In the genomic region with DNA sequence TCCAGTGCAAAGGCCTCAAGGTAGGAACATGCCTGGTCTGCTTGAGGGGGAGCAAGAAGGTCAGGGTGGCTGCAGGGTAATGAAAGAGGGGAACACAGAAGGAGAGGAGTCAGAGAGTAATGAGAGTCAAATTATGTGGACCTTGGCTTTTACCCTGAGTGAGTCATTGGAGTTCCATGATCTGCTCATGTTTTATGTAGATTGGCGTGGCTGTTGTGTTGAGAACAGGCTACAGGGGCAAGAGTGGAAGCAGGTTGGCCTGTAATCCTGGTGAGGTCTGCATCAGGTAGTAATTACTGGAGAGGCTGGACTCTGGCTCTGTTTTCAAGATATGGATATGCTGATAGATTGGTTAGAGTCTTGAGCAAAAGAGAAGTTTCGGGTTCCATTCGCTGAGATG, we compare ENCODE assay signal across 19 cellular contexts.
DNase-seq lines count a peak whose midpoint lies in the region; ATAC-seq, FAIRE-seq and TF ChIP-seq lines count a peak whose summit lies in the region.
"Had no signal": no experiment of that assay in that cellular context is flagged by ENCODE, and none has a peak within 500 bp of the region (broad histone marks: within the 10 kb centered on the region; RNA-seq: fewer than 3 reads in every experiment).

No MANE protein-coding gene starts in this region.

- no peak overlapping the region for H3K4me2 ChIP-seq in H9 (ENCODE audit: insufficient read depth, insufficient read length, low read length)
- H3K4me2 ChIP-seq in HepG2 (ENCODE audit: low read depth, low read length) = no peak overlapping the region
- no peak overlapping the region for H3K4me2 ChIP-seq in mesendoderm (ENCODE audit: low read length)
- H3K4me2 ChIP-seq: BLaER1 treated with 17β-estradiol and CSF1 and Interleukin-3, amounts not matched to agents 10 nM and 100 nM; GM23338 had no signal

- FAIRE-seq in HepG2 (lab: Jason Lieb, UNC) = no peak
- FAIRE-seq: H54 had no signal

- POLR2A ChIA-PET in Caco-2 (lab: Charles Lee) = no interaction called here
- POLR2A ChIA-PET in HepG2 (lab: Yijun Ruan, JAX) = no interaction called here

- TF ChIP-seq CTCF in Caco-2 (IDR thresholded peaks at IDR 0.05; ENCODE audit: insufficient read depth in 1 of 2, low read depth in 1 of 2, low read length in 1 of 2, severe bottlenecking in 1 of 2, unreplicated experiment in 1 of 2) (no peak), H9 (conservative IDR thresholded peaks at IDR 0.05) (no peak), HepG2 (CRISPR knock-in tag; IDR thresholded peaks at IDR 0.05) (no peak), progenitor cell of endocrine pancreas (IDR thresholded peaks at IDR 0.05; ENCODE audit: unreplicated experiment) (no peak)

- CTCF ChIA-PET in Caco-2 (lab: Charles Lee) (no interaction called here), HepG2 (lab: Yijun Ruan, JAX; ENCODE audit: low intra/inter-chr PET ratio, low total read pairs) (no interaction called here)

- H3K9me3 Mint-ChIP-seq in Caco-2 (ENCODE audit: unreplicated experiment) (no peaks in the 10 kb centered on the region), H9 (no peaks in the 10 kb centered on the region), progenitor cell of endocrine pancreas (ENCODE audit: low read depth) (no peaks in the 10 kb centered on the region)
- H3K9me3 Mint-ChIP-seq: CD8-positive, alpha-beta T cell; GM23338; HFFc6 had no signal

- H3K9me3 ChIP-seq in Caco-2 = no peaks in the 10 kb centered on the region
- H3K9me3 ChIP-seq in H9 (ENCODE audit: control insufficient read depth, low read depth, low read length) = no peaks in the 10 kb centered on the region
- H3K9me3 ChIP-seq in HepG2 (ENCODE audit: low read length) = no peaks in the 10 kb centered on the region

- H3K27ac ChIP-seq in H9 (ENCODE audit: insufficient read length, low read depth, low read length) = no peak overlapping the region
- H3K27ac ChIP-seq in HepG2 (ENCODE audit: extremely low read length, insufficient read depth, low read length) = no peak overlapping the region
- H3K27ac ChIP-seq in mesendoderm (ENCODE audit: low read depth, low read length) = no peak overlapping the region
- H3K27ac ChIP-seq: BLaER1 treated with 17β-estradiol and CSF1 and Interleukin-3, amounts not matched to agents 10 nM and 100 nM; HL-60 had no signal

- H3K27me3 ChIP-seq in Caco-2 (replicated peaks; ENCODE audit: control insufficient read depth, insufficient read depth, low read length) (no peaks in the 10 kb centered on the region), H9 (ENCODE audit: insufficient read depth, low read length) (no peaks in the 10 kb centered on the region), HepG2 (ENCODE audit: control insufficient read depth in 1 of 2, insufficient read depth in 2 of 2, low read length in 2 of 2) (no peaks in the 10 kb centered on the region), mesendoderm (ENCODE audit: insufficient read depth, low read length, poor library complexity) (no peaks in the 10 kb centered on the region)
- H3K27me3 ChIP-seq: BLaER1 treated with 17β-estradiol and CSF1 and Interleukin-3, amounts not matched to agents 10 nM and 100 nM had no signal

- H3K4ac ChIP-seq in H9 (ENCODE audit: low read depth, low read length) (no peak overlapping the region), mesendoderm (ENCODE audit: low read depth, low read length) (no peak overlapping the region)

- H4K5ac ChIP-seq in H9 (ENCODE audit: insufficient read length, low read depth, low read length) (no peak overlapping the region), mesendoderm (ENCODE audit: low read length) (no peak overlapping the region)

- H4K20me1 ChIP-seq in H9 (ENCODE audit: control insufficient read depth, insufficient read depth, insufficient read length) = no peaks in the 10 kb centered on the region
- no peaks in the 10 kb centered on the region for H4K20me1 ChIP-seq in HepG2 (ENCODE audit: insufficient read depth, low read length)
- H4K20me1 ChIP-seq: BLaER1 treated with 17β-estradiol and CSF1 and Interleukin-3, amounts not matched to agents 10 nM and 100 nM had no signal

- H2AK5ac ChIP-seq in H9 (ENCODE audit: insufficient read length, low read length) (no peak overlapping the region), mesendoderm (ENCODE audit: low read length) (no peak overlapping the region)

- no peaks in the 10 kb centered on the region for H3K27me3 Mint-ChIP-seq in Caco-2 (ENCODE audit: insufficient read depth, unreplicated experiment)
- H3K27me3 Mint-ChIP-seq in H9 (ENCODE audit: low read depth) = no peaks in the 10 kb centered on the region
- peaks cover 11% of the 10 kb centered on the region for H3K27me3 Mint-ChIP-seq in progenitor cell of endocrine pancreas
- H3K27me3 Mint-ChIP-seq: B cell had no signal

- no peak overlapping the region for H3K14ac ChIP-seq in H9 (ENCODE audit: insufficient read depth, low read length)

- intact Hi-C loops in Caco-2 (cut with micrococcal nuclease; ENCODE audit: unreplicated experiment) (no loop called here), HepG2 (cut with micrococcal nuclease; ENCODE audit: unreplicated experiment) (no loop called here)

- H4K91ac ChIP-seq in H9 (ENCODE audit: insufficient read length, low read depth, low read length) = no peak overlapping the region

- no peak overlapping the region for H3K18ac ChIP-seq in H9 (ENCODE audit: insufficient read length, low read depth, low read length)
- H3K18ac ChIP-seq in mesendoderm (ENCODE audit: low read length) = no peak overlapping the region

- in situ Hi-C loops in HepG2 (cut with HindIII; ENCODE audit: extremely low pct_ligation_motif_present, low pct_unique_long_range_greater_than_20kb) = no loop called here

- no peak overlapping the region for H3K56ac ChIP-seq in H9 (ENCODE audit: insufficient read length, low read depth, low read length)
- no peak overlapping the region for H3K56ac ChIP-seq in mesendoderm (ENCODE audit: low read length)

- H2BK120ac ChIP-seq in H9 (ENCODE audit: low read depth, low read length, poor library complexity, severe bottlenecking) = no peak overlapping the region
- H2BK120ac ChIP-seq in mesendoderm (ENCODE audit: low read depth, low read length) = no peak overlapping the region

- H2BK20ac ChIP-seq in H9 (ENCODE audit: low read depth, low read length, poor library complexity, severe bottlenecking) = no peak overlapping the region

- H3K9ac ChIP-seq in H9 (ENCODE audit: extremely low read depth, insufficient read length, low read length) = no peak overlapping the region
- no peak overlapping the region for H3K9ac ChIP-seq in HepG2 (ENCODE audit: insufficient read depth, low read depth, low read length)
- no peak overlapping the region for H3K9ac ChIP-seq in mesendoderm (ENCODE audit: low read length)
- H3K9ac ChIP-seq: BLaER1 treated with 17β-estradiol and CSF1 and Interleukin-3, amounts not matched to agents 10 nM and 100 nM had no signal

- H2AFZ ChIP-seq in H9 (ENCODE audit: low read length) (peak overlapping the region; percentile 40), HepG2 (ENCODE audit: low read length) (no peak overlapping the region)
- H2AFZ ChIP-seq: GM23338 had no signal

- H2BK12ac ChIP-seq in H9 (ENCODE audit: insufficient read length, low read depth, low read length) = no peak overlapping the region

- no TSS peak for BruUV-seq in Caco-2 (replicated peaks; lab: Mats Ljungman, UMichigan)
- BruUV-seq in HepG2 (replicated peaks; lab: Mats Ljungman, UMichigan) = no TSS peak

- TF ChIP-seq RAD21 in HepG2 (CRISPR knock-in tag; IDR thresholded peaks at IDR 0.05) = no peak

- no peak overlapping the region for H2BK15ac ChIP-seq in H9 (ENCODE audit: low read depth, low read length)
- no peak overlapping the region for H2BK15ac ChIP-seq in mesendoderm (replicated peaks; ENCODE audit: low read depth)

- H3K4me3 Mint-ChIP-seq in Caco-2 (ENCODE audit: unreplicated experiment) = no peak overlapping the region
- no peak overlapping the region for H3K4me3 Mint-ChIP-seq in H9
- no peak overlapping the region for H3K4me3 Mint-ChIP-seq in progenitor cell of endocrine pancreas (ENCODE audit: low read depth)
- H3K4me3 Mint-ChIP-seq: B cell; CD8-positive, alpha-beta T cell; GM23338; HFFc6 had no signal

- WGBS in H9 (ENCODE audit: extremely low coverage, insufficient read length, low lambda C conversion rate) = no CpG with 5 or more reads among the region's 3 CpGs
- WGBS in HepG2 (ENCODE audit: low lambda C conversion rate) = 100% methylated on average over 3 of the region's 3 CpGs
- WGBS in mesendoderm (ENCODE audit: extremely low coverage, insufficient coverage, low lambda C conversion rate) = no CpG with 5 or more reads among the region's 3 CpGs

- H3K4me1 ChIP-seq in Caco-2 (peaks cover 14% of the 10 kb centered on the region; the same call in 1 of the 2 replicates), H9 (ENCODE audit: insufficient read depth, low read length) (peaks cover 7% of the 10 kb centered on the region; the same call in 1 of the 2 replicates), HepG2 (ENCODE audit: insufficient read depth, low read length) (peaks cover 11% of the 10 kb centered on the region), mesendoderm (ENCODE audit: control insufficient read depth, low read depth, low read length) (no peaks in the 10 kb centered on the region)

- H3K4me1 Mint-ChIP-seq in Caco-2 (ENCODE audit: low read depth, unreplicated experiment) (peaks cover 31% of the 10 kb centered on the region), H9 (peaks cover 2 to 15% of the 10 kb centered on the region in 2 experiments; a peak in 2 of 4 replicates), progenitor cell of endocrine pancreas (ENCODE audit: low read depth) (no peaks in the 10 kb centered on the region)

- H3K36me3 ChIP-seq in Caco-2 (ENCODE audit: control insufficient read depth, insufficient read depth, low read length) (no peaks in the 10 kb centered on the region), HepG2 (replicated peaks in 1 of 2; ENCODE audit: control insufficient read depth in 1 of 2, insufficient read depth in 2 of 2, low read length in 2 of 2) (no peaks in the 10 kb centered on the region), mesendoderm (ENCODE audit: control insufficient read depth, insufficient read depth, low read length) (no peaks in the 10 kb centered on the region)
- H3K36me3 ChIP-seq: BLaER1 treated with 17β-estradiol and CSF1 and Interleukin-3, amounts not matched to agents 10 nM and 100 nM had no signal

- H2BK5ac ChIP-seq in H9 (ENCODE audit: insufficient read length, low read length) (no peak overlapping the region), mesendoderm (ENCODE audit: low read length) (no peak overlapping the region)

- no peak for TF ChIP-seq POLR2A in HepG2 (IDR thresholded peaks at IDR 0.05; ENCODE audit: insufficient read depth in 1 of 2, low read depth in 2 of 2, low read length in 2 of 2)

- TF ChIP-seq EP300 in HepG2 (IDR thresholded peaks at IDR 0.05; ENCODE audit: low read depth in 2 of 2, low read length in 2 of 2) (no peak), HepG2 (CRISPR knock-in tag; IDR thresholded peaks at IDR 0.05; ENCODE audit: borderline replicate concordance) (no peak)

- DNase-seq in Caco-2 (no peak), H9 (no peak), HepG2 (ENCODE audit: low spot score) (no peak), progenitor cell of endocrine pancreas (ENCODE audit: low spot score, unreplicated experiment) (no peak), midbrain (lab: John Stamatoyannopoulos, UW) (no peak), mesendoderm (no peak)
- no peak for DNase-seq in stimulated activated naive CD4-positive, alpha-beta T cell treated with Interleukin-2 at 50 U/mL for 16 hours (lab: John Stamatoyannopoulos, UW)
- DNase-seq: CD8-positive, alpha-beta T cell; DMS 273 treated with DMSO at 0.1 percent for 48 hours; DMS79; GDM1; HFFc6; IMR-90 had no signal

- peak overlapping the region; percentile 27 for H3K27ac Mint-ChIP-seq in Caco-2 (ENCODE audit: unreplicated experiment)
- H3K27ac Mint-ChIP-seq in H9 = no peak overlapping the region
- peak overlapping the region; percentile 26 for H3K27ac Mint-ChIP-seq in progenitor cell of endocrine pancreas
- H3K27ac Mint-ChIP-seq: B cell; CD8-positive, alpha-beta T cell; GM23338; HFFc6 had no signal

- H3K4me3 ChIP-seq in Caco-2 (ENCODE audit: low read depth, low read length) (no peak overlapping the region), HepG2 (replicated peaks in 1 of 3; ENCODE audit: insufficient read depth in 1 of 3, low read depth in 2 of 3, low read length in 3 of 3) (no peak overlapping the region), mesendoderm (ENCODE audit: low read length) (no peak overlapping the region)
- H3K4me3 ChIP-seq: BLaER1 treated with 17β-estradiol and CSF1 and Interleukin-3, amounts not matched to agents 10 nM and 100 nM; GM23338 had no signal

- H3K23me2 ChIP-seq in H9 (ENCODE audit: insufficient read length, low read depth, low read length, poor library complexity, severe bottlenecking) = no peaks in the 10 kb centered on the region

- no peak overlapping the region for H3T11ph ChIP-seq in H9 (ENCODE audit: low read length)

- no peaks in the 10 kb centered on the region for H3K79me2 ChIP-seq in H9 (ENCODE audit: insufficient read depth, low read length)
- H3K79me2 ChIP-seq in HepG2 (ENCODE audit: insufficient read depth, low read length) = no peaks in the 10 kb centered on the region
- H3K79me2 ChIP-seq in mesendoderm (ENCODE audit: control insufficient read depth, insufficient read depth, low read length) = no peaks in the 10 kb centered on the region

- H3K23ac ChIP-seq in H9 (ENCODE audit: insufficient read length, low read depth, low read length) (no peak overlapping the region), mesendoderm (ENCODE audit: low read length) (no peak overlapping the region)

- H3K36me3 Mint-ChIP-seq in Caco-2 (ENCODE audit: insufficient read depth, unreplicated experiment) = no peaks in the 10 kb centered on the region
- H3K36me3 Mint-ChIP-seq in H9 (ENCODE audit: insufficient read depth in 1 of 3, low read depth in 3 of 3) = no peaks in the 10 kb centered on the region; a peak in 1 of 7 replicates
- no peaks in the 10 kb centered on the region for H3K36me3 Mint-ChIP-seq in progenitor cell of endocrine pancreas (ENCODE audit: insufficient read depth)
- H3K36me3 Mint-ChIP-seq: CD8-positive, alpha-beta T cell had no signal

- no peak; the same call in 2 of the 3 replicates for ATAC-seq in HepG2
- ATAC-seq: CD8-positive, alpha-beta T cell; GM23338; HCT116 had no signal

- H4K8ac ChIP-seq in H9 (replicated peaks; ENCODE audit: insufficient read length, low read depth, low read length) (no peak overlapping the region), mesendoderm (ENCODE audit: low read depth, low read length) (no peak overlapping the region)

- H3K79me1 ChIP-seq in H9 (ENCODE audit: insufficient read depth, low read depth, low read length, poor library complexity, severe bottlenecking) (no peaks in the 10 kb centered on the region), mesendoderm (ENCODE audit: low read length) (no peaks in the 10 kb centered on the region)

Comparison
In these comparisons a context has a peak if more than half of its experiments do, and no peak if none do; other contexts are left out.
1. H3K27ac Mint-ChIP-seq: peak in Caco-2 (single experiment) and progenitor cell of endocrine pancreas (single experiment); none in H9 (0 of 3).